In genomic region chr16:46839986-46840443, GRCh38 we compare ENCODE assay signal across 1 cellular context.
A peak's percentile ranks its signal among the peaks of the same experiment; 100 is the strongest.
TF ChIP-seq lines count a peak whose summit lies in the region.

No MANE protein-coding gene starts in this region.

TF ChIP-seq in HepG2, 621 proteins besides CTCF, POLR2A, EP300 and RAD21 (continued from another document and continues in another):
- TF ChIP-seq ZBTB33 (CRISPR knock-in tag; IDR thresholded peaks at IDR 0.05) (no peak), ZNF609 (CRISPR knock-in tag; IDR thresholded peaks at IDR 0.05; ENCODE audit: borderline replicate concordance) (peak; percentile 42; the same call in 1 of the 2 replicates), CENPT (CRISPR knock-in tag; IDR thresholded peaks at IDR 0.05; ENCODE audit: low read depth) (no peak), IRF2 (CRISPR knock-in tag; IDR thresholded peaks at IDR 0.05) (peak; percentile 44; the same call in 1 of the 2 replicates), FUBP1 (CRISPR knock-in tag; IDR thresholded peaks at IDR 0.05; ENCODE audit: borderline replicate concordance) (no peak), GFI1 (CRISPR knock-in tag; IDR thresholded peaks at IDR 0.05; ENCODE audit: borderline replicate concordance) (peak; percentile 36; the same call in 1 of the 2 replicates), SNAI1 (CRISPR knock-in tag; IDR thresholded peaks at IDR 0.05; ENCODE audit: borderline replicate concordance) (no peak), PPARG (CRISPR knock-in tag; conservative IDR thresholded peaks at IDR 0.05) (no peak), NFIB (CRISPR knock-in tag; IDR thresholded peaks at IDR 0.05; ENCODE audit: borderline replicate concordance) (no peak), FOXO1 (CRISPR knock-in tag; IDR thresholded peaks at IDR 0.05) (peak; percentile 46; the same call in 1 of the 2 replicates), BCL6 (CRISPR knock-in tag; IDR thresholded peaks at IDR 0.05) (no peak), ZNF713 (CRISPR knock-in tag; IDR thresholded peaks at IDR 0.05) (no peak), SP4 (CRISPR knock-in tag; IDR thresholded peaks at IDR 0.05) (no peak), AGO2 (optimal IDR thresholded peaks at IDR 0.05; ENCODE audit: low read depth, low read length) (no peak), TFE3 (CRISPR knock-in tag; IDR thresholded peaks at IDR 0.05) (no peak), ZNF160 (CRISPR knock-in tag; IDR thresholded peaks at IDR 0.05) (no peak), SKI (IDR thresholded peaks at IDR 0.05; ENCODE audit: partially characterized antibody) (no peak), HOXA7 (CRISPR knock-in tag; IDR thresholded peaks at IDR 0.05) (no peak), MED1 (CRISPR knock-in tag; IDR thresholded peaks at IDR 0.05) (peak; percentile 60), RNF2 (conservative IDR thresholded peaks at IDR 0.05; ENCODE audit: low read depth) (no peak), ZNF629 (CRISPR knock-in tag; conservative IDR thresholded peaks at IDR 0.05) (no peak), PHF21A (CRISPR knock-in tag; IDR thresholded peaks at IDR 0.05) (peak; percentile 59; the same call in 1 of the 2 replicates), ZBTB39 (CRISPR knock-in tag; IDR thresholded peaks at IDR 0.05) (no peak), ZMYM4 (CRISPR knock-in tag; IDR thresholded peaks at IDR 0.05) (peak; percentile 51; the same call in 1 of the 2 replicates), ATRX (CRISPR knock-in tag; IDR thresholded peaks at IDR 0.05; ENCODE audit: borderline replicate concordance) (no peak), IKZF5 (CRISPR knock-in tag; IDR thresholded peaks at IDR 0.05) (peak; percentile 42; the same call in 1 of the 2 replicates), ZNF567 (CRISPR knock-in tag; IDR thresholded peaks at IDR 0.05; ENCODE audit: borderline replicate concordance) (no peak), ZNF124 (CRISPR knock-in tag; IDR thresholded peaks at IDR 0.05) (no peak), KLF6 (CRISPR knock-in tag; IDR thresholded peaks at IDR 0.05) (no peak), GPN1 (CRISPR knock-in tag; IDR thresholded peaks at IDR 0.05; ENCODE audit: borderline replicate concordance) (no peak), MAFF (IDR thresholded peaks at IDR 0.05; ENCODE audit: low read depth, low read length) (no peak), TFDP1 (CRISPR knock-in tag; IDR thresholded peaks at IDR 0.05; ENCODE audit: borderline replicate concordance) (peak; percentile 43; the same call in 1 of the 2 replicates), ASH2L (IDR thresholded peaks at IDR 0.05; ENCODE audit: insufficient read length, low read depth, low read length) (peak; percentile 51), GLMP (CRISPR knock-in tag; IDR thresholded peaks at IDR 0.05; ENCODE audit: borderline replicate concordance) (no peak), ZNF850 (CRISPR knock-in tag; conservative IDR thresholded peaks at IDR 0.05) (no peak), ZFAT (CRISPR knock-in tag; conservative IDR thresholded peaks at IDR 0.05) (no peak)
- TF ChIP-seq, protein P1, sequence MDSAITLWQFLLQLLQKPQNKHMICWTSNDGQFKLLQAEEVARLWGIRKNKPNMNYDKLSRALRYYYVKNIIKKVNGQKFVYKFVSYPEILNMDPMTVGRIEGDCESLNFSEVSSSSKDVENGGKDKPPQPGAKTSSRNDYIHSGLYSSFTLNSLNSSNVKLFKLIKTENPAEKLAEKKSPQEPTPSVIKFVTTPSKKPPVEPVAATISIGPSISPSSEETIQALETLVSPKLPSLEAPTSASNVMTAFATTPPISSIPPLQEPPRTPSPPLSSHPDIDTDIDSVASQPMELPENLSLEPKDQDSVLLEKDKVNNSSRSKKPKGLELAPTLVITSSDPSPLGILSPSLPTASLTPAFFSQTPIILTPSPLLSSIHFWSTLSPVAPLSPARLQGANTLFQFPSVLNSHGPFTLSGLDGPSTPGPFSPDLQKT (CRISPR knock-in tag; IDR thresholded peaks at IDR 0.05; ENCODE audit: borderline replicate concordance): no peak
- TF ChIP-seq, protein P2, sequence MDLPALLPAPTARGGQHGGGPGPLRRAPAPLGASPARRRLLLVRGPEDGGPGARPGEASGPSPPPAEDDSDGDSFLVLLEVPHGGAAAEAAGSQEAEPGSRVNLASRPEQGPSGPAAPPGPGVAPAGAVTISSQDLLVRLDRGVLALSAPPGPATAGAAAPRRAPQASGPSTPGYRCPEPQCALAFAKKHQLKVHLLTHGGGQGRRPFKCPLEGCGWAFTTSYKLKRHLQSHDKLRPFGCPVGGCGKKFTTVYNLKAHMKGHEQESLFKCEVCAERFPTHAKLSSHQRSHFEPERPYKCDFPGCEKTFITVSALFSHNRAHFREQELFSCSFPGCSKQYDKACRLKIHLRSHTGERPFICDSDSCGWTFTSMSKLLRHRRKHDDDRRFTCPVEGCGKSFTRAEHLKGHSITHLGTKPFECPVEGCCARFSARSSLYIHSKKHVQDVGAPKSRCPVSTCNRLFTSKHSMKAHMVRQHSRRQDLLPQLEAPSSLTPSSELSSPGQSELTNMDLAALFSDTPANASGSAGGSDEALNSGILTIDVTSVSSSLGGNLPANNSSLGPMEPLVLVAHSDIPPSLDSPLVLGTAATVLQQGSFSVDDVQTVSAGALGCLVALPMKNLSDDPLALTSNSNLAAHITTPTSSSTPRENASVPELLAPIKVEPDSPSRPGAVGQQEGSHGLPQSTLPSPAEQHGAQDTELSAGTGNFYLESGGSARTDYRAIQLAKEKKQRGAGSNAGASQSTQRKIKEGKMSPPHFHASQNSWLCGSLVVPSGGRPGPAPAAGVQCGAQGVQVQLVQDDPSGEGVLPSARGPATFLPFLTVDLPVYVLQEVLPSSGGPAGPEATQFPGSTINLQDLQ (CRISPR knock-in tag; IDR thresholded peaks at IDR 0.05): no peak
